ENCODE assay signal across 1 cellular context in the genomic region with DNA sequence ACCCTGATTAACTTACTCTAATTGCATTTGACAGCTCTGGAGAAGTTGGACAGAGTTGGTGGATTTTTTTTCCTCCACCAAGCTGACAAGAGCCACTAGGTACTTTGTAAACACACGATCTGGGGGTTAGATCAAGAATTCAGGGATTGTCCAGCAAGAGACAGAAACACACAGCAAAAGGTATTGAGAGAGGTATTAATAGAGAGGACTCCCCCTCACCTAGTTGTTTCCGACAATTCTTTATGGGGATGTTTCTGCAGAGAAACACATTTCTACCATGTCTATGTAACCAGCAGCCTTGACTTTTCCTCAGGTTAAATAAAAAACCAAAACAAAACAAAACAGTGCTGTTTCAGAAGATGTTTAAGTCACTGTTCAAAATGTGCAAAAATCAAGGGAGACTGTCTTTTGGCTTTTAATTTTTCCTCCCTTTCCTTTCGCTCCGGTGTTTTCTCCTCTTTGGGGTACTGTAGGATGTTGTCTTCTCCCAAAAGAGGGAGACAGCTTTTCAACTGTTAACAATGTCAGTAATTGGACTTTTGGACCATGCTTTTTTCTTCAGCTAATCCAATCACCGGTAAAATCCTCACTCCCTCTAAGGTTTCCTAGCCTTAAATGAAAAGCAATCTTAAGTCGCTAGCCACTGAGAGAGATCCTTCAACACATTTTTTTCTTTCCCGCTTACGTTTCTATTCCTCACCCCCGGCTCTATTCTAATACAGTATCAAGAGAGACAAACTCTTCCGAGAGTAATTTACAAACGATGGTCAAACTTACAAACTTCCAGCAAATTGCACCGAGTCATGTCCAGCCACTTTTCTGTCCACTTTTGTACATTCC.
TF ChIP-seq lines count a peak whose summit lies in the region.

No MANE protein-coding gene starts in this region.

TF ChIP-seq in HepG2, 621 proteins besides CTCF, POLR2A, EP300 and RAD21 (continues in another document):
- TF ChIP-seq ZNF614 (CRISPR knock-in tag; IDR thresholded peaks at IDR 0.05; ENCODE audit: borderline replicate concordance) (0 out of 2 replicates have a peak, but pooled peaks have one; percentile 13), KAT8 (CRISPR knock-in tag; IDR thresholded peaks at IDR 0.05) (0 out of 2 replicates have a peak, but pooled peaks have one; percentile 4), KLF12 (CRISPR knock-in tag; IDR thresholded peaks at IDR 0.05; ENCODE audit: borderline replicate concordance) (0 out of 2 replicates have a peak, but pooled peaks have one; percentile 54), POLR2AphosphoS5 (IDR thresholded peaks at IDR 0.05; ENCODE audit: low read depth, low read length) (0 out of 2 replicates have a peak, but pooled peaks have one; percentile 41), ZNF382 (CRISPR knock-in tag; IDR thresholded peaks at IDR 0.05; ENCODE audit: borderline replicate concordance) (no peak), ATF7 (IDR thresholded peaks at IDR 0.05) (no peak), ATF7 (CRISPR knock-in tag; IDR thresholded peaks at IDR 0.05) (no peak), ZMYM4 (CRISPR knock-in tag; IDR thresholded peaks at IDR 0.05) (peak; percentile 18; the same call in 1 of the 2 replicates), JUN (CRISPR knock-in tag; IDR thresholded peaks at IDR 0.05) (no peak), HNRNPK (IDR thresholded peaks at IDR 0.05; ENCODE audit: low read depth, low read length, poor library complexity, severe bottlenecking) (peak; percentile 33), MIXL1 (CRISPR knock-in tag; IDR thresholded peaks at IDR 0.05) (peak; percentile 43; the same call in 1 of the 2 replicates), RBFOX2 (IDR thresholded peaks at IDR 0.05; ENCODE audit: low read depth, low read length) (peak; percentile 46; the same call in 1 of the 2 replicates), HNF4A (CRISPR knock-in tag; IDR thresholded peaks at IDR 0.05) (peak; percentile 48; the same call in 1 of the 2 replicates), ZSCAN21 (CRISPR knock-in tag; IDR thresholded peaks at IDR 0.05; ENCODE audit: borderline replicate concordance) (no peak), ZNF17 (CRISPR knock-in tag; IDR thresholded peaks at IDR 0.05) (no peak), SALL2 (CRISPR knock-in tag; IDR thresholded peaks at IDR 0.05) (0 out of 2 replicates have a peak, but pooled peaks have one; percentile 58), MZF1 (CRISPR knock-in tag; IDR thresholded peaks at IDR 0.05; ENCODE audit: borderline replicate concordance) (no peak), KMT2A (CRISPR knock-in tag; IDR thresholded peaks at IDR 0.05) (0 out of 2 replicates have a peak, but pooled peaks have one; percentile 2), KDM3A (CRISPR knock-in tag; IDR thresholded peaks at IDR 0.05; ENCODE audit: low read depth) (0 out of 2 replicates have a peak, but pooled peaks have one; percentile 13), ZNF282 (IDR thresholded peaks at IDR 0.05; ENCODE audit: partially characterized antibody) (no peak), ZNF75D (CRISPR knock-in tag; IDR thresholded peaks at IDR 0.05; ENCODE audit: borderline replicate concordance) (no peak), ZFP90 (CRISPR knock-in tag; IDR thresholded peaks at IDR 0.05; ENCODE audit: borderline replicate concordance) (0 out of 2 replicates have a peak, but pooled peaks have one; percentile 37), CHD4 (IDR thresholded peaks at IDR 0.05; ENCODE audit: borderline replicate concordance, low read length) (no peak), HOXA5 (CRISPR knock-in tag; IDR thresholded peaks at IDR 0.05) (0 out of 2 replicates have a peak, but pooled peaks have one; percentile 46), AHR (CRISPR knock-in tag; IDR thresholded peaks at IDR 0.05) (0 out of 2 replicates have a peak, but pooled peaks have one; percentile 1), POLR2G (IDR thresholded peaks at IDR 0.05; ENCODE audit: low read depth, low read length) (no peak), MED1 (CRISPR knock-in tag; IDR thresholded peaks at IDR 0.05) (peak; percentile 43; the same call in 1 of the 2 replicates), ARNTL (CRISPR knock-in tag; IDR thresholded peaks at IDR 0.05) (peak; percentile 7; the same call in 1 of the 2 replicates), ZNF292 (CRISPR knock-in tag; IDR thresholded peaks at IDR 0.05; ENCODE audit: borderline replicate concordance, low read depth) (0 out of 2 replicates have a peak, but pooled peaks have one; percentile 7), REL (CRISPR knock-in tag; conservative IDR thresholded peaks at IDR 0.05) (no peak), TBX2 (CRISPR knock-in tag; IDR thresholded peaks at IDR 0.05; ENCODE audit: borderline replicate concordance) (no peak; the same call in 1 of the 2 replicates), KDM2A (CRISPR knock-in tag; IDR thresholded peaks at IDR 0.05; ENCODE audit: borderline replicate concordance, low read depth) (no peak), SMARCE1 (IDR thresholded peaks at IDR 0.05; ENCODE audit: borderline replicate concordance) (no peak), FOXJ3 (CRISPR knock-in tag; IDR thresholded peaks at IDR 0.05; ENCODE audit: borderline replicate concordance) (0 out of 2 replicates have a peak, but pooled peaks have one; percentile 35), NFRKB (IDR thresholded peaks at IDR 0.05) (no peak)
- TF ChIP-seq, protein P1, sequence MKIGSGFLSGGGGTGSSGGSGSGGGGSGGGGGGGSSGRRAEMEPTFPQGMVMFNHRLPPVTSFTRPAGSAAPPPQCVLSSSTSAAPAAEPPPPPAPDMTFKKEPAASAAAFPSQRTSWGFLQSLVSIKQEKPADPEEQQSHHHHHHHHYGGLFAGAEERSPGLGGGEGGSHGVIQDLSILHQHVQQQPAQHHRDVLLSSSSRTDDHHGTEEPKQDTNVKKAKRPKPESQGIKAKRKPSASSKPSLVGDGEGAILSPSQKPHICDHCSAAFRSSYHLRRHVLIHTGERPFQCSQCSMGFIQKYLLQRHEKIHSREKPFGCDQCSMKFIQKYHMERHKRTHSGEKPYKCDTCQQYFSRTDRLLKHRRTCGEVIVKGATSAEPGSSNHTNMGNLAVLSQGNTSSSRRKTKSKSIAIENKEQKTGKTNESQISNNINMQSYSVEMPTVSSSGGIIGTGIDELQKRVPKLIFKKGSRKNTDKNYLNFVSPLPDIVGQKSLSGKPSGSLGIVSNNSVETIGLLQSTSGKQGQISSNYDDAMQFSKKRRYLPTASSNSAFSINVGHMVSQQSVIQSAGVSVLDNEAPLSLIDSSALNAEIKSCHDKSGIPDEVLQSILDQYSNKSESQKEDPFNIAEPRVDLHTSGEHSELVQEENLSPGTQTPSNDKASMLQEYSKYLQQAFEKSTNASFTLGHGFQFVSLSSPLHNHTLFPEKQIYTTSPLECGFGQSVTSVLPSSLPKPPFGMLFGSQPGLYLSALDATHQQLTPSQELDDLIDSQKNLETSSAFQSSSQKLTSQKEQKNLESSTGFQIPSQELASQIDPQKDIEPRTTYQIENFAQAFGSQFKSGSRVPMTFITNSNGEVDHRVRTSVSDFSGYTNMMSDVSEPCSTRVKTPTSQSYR (CRISPR knock-in tag; IDR thresholded peaks at IDR 0.05; ENCODE audit: borderline replicate concordance) = 0 out of 2 replicates have a peak, but pooled peaks have one; percentile 0
- TF ChIP-seq, protein P2, sequence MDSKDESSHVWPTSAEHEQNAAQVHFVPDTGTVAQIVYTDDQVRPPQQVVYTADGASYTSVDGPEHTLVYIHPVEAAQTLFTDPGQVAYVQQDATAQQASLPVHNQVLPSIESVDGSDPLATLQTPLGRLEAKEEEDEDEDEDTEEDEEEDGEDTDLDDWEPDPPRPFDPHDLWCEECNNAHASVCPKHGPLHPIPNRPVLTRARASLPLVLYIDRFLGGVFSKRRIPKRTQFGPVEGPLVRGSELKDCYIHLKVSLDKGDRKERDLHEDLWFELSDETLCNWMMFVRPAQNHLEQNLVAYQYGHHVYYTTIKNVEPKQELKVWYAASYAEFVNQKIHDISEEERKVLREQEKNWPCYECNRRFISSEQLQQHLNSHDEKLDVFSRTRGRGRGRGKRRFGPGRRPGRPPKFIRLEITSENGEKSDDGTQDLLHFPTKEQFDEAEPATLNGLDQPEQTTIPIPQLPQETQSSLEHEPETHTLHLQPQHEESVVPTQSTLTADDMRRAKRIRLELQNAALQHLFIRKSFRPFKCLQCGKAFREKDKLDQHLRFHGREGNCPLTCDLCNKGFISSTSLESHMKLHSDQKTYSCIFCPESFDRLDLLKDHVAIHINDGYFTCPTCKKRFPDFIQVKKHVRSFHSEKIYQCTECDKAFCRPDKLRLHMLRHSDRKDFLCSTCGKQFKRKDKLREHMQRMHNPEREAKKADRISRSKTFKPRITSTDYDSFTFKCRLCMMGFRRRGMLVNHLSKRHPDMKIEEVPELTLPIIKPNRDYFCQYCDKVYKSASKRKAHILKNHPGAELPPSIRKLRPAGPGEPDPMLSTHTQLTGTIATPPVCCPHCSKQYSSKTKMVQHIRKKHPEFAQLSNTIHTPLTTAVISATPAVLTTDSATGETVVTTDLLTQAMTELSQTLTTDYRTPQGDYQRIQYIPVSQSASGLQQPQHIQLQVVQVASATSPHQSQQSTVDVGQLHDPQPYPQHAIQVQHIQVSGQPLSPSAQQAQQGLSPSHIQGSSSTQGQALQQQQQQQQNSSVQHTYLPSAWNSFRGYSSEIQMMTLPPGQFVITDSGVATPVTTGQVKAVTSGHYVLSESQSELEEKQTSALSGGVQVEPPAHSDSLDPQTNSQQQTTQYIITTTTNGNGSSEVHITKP (CRISPR knock-in tag; IDR thresholded peaks at IDR 0.05; ENCODE audit: low read depth) = 0 out of 2 replicates have a peak, but pooled peaks have one; percentile 12
- TF ChIP-seq, protein P3, sequence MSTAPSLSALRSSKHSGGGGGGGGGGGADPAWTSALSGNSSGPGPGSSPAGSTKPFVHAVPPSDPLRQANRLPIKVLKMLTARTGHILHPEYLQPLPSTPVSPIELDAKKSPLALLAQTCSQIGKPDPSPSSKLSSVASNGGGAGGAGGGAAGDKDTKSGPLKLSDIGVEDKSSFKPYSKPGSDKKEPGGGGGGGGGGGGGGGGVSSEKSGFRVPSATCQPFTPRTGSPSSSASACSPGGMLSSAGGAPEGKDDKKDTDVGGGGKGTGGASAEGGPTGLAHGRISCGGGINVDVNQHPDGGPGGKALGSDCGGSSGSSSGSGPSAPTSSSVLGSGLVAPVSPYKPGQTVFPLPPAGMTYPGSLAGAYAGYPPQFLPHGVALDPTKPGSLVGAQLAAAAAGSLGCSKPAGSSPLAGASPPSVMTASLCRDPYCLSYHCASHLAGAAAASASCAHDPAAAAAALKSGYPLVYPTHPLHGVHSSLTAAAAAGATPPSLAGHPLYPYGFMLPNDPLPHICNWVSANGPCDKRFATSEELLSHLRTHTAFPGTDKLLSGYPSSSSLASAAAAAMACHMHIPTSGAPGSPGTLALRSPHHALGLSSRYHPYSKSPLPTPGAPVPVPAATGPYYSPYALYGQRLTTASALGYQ (CRISPR knock-in tag; IDR thresholded peaks at IDR 0.05) = 0 out of 2 replicates have a peak, but pooled peaks have one; percentile 35
- TF ChIP-seq, protein P4, sequence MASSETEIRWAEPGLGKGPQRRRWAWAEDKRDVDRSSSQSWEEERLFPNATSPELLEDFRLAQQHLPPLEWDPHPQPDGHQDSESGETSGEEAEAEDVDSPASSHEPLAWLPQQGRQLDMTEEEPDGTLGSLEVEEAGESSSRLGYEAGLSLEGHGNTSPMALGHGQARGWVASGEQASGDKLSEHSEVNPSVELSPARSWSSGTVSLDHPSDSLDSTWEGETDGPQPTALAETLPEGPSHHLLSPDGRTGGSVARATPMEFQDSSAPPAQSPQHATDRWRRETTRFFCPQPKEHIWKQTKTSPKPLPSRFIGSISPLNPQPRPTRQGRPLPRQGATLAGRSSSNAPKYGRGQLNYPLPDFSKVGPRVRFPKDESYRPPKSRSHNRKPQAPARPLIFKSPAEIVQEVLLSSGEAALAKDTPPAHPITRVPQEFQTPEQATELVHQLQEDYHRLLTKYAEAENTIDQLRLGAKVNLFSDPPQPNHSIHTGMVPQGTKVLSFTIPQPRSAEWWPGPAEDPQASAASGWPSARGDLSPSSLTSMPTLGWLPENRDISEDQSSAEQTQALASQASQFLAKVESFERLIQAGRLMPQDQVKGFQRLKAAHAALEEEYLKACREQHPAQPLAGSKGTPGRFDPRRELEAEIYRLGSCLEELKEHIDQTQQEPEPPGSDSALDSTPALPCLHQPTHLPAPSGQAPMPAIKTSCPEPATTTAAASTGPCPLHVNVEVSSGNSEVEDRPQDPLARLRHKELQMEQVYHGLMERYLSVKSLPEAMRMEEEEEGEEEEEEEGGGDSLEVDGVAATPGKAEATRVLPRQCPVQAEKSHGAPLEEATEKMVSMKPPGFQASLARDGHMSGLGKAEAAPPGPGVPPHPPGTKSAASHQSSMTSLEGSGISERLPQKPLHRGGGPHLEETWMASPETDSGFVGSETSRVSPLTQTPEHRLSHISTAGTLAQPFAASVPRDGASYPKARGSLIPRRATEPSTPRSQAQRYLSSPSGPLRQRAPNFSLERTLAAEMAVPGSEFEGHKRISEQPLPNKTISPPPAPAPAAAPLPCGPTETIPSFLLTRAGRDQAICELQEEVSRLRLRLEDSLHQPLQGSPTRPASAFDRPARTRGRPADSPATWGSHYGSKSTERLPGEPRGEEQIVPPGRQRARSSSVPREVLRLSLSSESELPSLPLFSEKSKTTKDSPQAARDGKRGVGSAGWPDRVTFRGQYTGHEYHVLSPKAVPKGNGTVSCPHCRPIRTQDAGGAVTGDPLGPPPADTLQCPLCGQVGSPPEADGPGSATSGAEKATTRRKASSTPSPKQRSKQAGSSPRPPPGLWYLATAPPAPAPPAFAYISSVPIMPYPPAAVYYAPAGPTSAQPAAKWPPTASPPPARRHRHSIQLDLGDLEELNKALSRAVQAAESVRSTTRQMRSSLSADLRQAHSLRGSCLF (CRISPR knock-in tag; IDR thresholded peaks at IDR 0.05; ENCODE audit: borderline replicate concordance) = no peak
- TF ChIP-seq, protein P5, sequence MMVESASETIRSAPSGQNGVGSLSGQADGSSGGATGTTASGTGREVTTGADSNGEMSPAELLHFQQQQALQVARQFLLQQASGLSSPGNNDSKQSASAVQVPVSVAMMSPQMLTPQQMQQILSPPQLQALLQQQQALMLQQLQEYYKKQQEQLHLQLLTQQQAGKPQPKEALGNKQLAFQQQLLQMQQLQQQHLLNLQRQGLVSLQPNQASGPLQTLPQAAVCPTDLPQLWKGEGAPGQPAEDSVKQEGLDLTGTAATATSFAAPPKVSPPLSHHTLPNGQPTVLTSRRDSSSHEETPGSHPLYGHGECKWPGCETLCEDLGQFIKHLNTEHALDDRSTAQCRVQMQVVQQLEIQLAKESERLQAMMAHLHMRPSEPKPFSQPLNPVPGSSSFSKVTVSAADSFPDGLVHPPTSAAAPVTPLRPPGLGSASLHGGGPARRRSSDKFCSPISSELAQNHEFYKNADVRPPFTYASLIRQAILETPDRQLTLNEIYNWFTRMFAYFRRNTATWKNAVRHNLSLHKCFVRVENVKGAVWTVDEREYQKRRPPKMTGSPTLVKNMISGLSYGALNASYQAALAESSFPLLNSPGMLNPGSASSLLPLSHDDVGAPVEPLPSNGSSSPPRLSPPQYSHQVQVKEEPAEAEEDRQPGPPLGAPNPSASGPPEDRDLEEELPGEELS (CRISPR knock-in tag; IDR thresholded peaks at IDR 0.05) = 0 out of 2 replicates have a peak, but pooled peaks have one; percentile 23
- TF ChIP-seq, protein P6, sequence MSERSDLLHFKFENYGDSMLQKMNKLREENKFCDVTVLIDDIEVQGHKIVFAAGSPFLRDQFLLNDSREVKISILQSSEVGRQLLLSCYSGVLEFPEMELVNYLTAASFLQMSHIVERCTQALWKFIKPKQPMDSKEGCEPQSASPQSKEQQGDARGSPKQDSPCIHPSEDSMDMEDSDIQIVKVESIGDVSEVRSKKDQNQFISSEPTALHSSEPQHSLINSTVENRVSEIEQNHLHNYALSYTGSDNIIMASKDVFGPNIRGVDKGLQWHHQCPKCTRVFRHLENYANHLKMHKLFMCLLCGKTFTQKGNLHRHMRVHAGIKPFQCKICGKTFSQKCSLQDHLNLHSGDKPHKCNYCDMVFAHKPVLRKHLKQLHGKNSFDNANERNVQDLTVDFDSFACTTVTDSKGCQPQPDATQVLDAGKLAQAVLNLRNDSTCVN (CRISPR knock-in tag; IDR thresholded peaks at IDR 0.05; ENCODE audit: borderline replicate concordance) = no peak
